Comparison of ENCODE assay signal across 10 cellular contexts in the genomic region with DNA sequence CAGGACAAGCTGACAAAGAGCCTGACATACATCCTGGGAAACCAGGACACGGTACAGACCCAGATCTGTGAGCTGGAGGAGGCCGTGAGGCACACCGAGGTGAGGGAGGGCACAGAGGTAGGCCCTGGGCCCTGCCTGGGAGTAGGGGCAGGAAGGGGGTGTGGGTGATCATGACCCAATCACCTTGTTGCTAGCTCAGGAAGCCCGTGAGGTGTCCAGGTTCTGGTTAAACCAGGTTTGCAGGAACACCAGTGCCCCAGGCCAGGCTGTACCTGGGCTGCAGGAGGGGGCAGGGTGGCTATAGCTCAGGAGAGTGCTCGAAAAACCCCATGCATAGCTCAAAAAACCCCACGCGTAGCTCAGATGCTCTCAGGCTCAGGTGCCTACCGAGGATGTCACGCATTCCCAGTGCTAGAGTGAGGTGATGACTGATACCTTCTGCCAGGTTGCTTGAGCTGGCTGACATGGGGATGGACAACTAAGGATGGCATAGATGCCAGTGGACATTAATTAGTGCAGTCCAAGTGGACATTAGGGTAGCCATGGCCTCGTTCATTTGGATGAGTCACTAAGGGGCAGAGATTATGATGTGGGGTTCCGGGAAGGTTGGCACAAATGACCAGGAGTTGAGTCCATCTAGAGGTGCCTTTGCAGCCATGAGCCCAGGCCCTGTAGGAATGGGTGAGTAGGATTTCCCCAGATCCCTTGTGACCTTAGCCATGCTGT. TPM values are rescaled to one million over a fixed set of nuclear protein-coding genes. Genes with fewer than 3 reads are reported as not detected.
DNase-seq lines count a peak whose midpoint lies in the region; ATAC-seq and TF ChIP-seq lines count a peak whose summit lies in the region.
"Had no signal": no experiment of that assay in that cellular context is flagged by ENCODE, and none has a peak within 500 bp of the region (broad histone marks: within the 10 kb centered on the region; RNA-seq: fewer than 3 reads in every experiment).

No MANE protein-coding gene starts in this region.

- peaks cover 40% of the 10 kb centered on the region for H3K4me1 Mint-ChIP-seq in activated T-cell treated with anti-CD3 and anti-CD28 coated beads, Interleukin-2, amount 50 U/mL, for 72 hours (ENCODE audit: low read depth)

- 61 to 71% (median 64%) methylated on average over 6 to 11 of the region's 11 CpGs for WGBS in adrenal gland, 4 donors

- TF ChIP-seq POLR2A in adrenal gland (IDR thresholded peaks at IDR 0.05), result no peak

- H3K4me3 ChIP-seq in adrenal gland (no peak overlapping the region), upper lobe of right lung (no peak overlapping the region)

- H3K27ac ChIP-seq in adrenal gland (no peak overlapping the region), upper lobe of right lung (peak overlapping the region; percentile 27)
- H3K27ac ChIP-seq: left ventricle myocardium inferior, neutrophil had no signal

- H3K27me3 ChIP-seq in adrenal gland (no peaks in the 10 kb centered on the region), upper lobe of right lung (no peaks in the 10 kb centered on the region)

- H3K9me3 ChIP-seq in adrenal gland (replicated peaks in 1 of 3) (no peaks in the 10 kb centered on the region), upper lobe of right lung (no peaks in the 10 kb centered on the region)
- H3K9me3 ChIP-seq: left ventricle myocardium inferior, neutrophil had no signal

- ATAC-seq in activated T-cell treated with anti-CD3 and anti-CD28 coated beads, Interleukin-2, amount 50 U/mL, for 72 hours (replicated peaks in 1 of 2), result no peak
- ATAC-seq in left lobe of liver (no peak), upper lobe of right lung (peak; percentile 49), HG02884 (IDR thresholded peaks at IDR 0.05; ENCODE audit: unreplicated experiment) (no peak), GM19351 (IDR thresholded peaks at IDR 0.05; ENCODE audit: unreplicated experiment) (no peak)

- H3K36me3 ChIP-seq in adrenal gland (replicated peaks in 1 of 2) (no peaks in the 10 kb centered on the region), upper lobe of right lung (no peaks in the 10 kb centered on the region)
- H3K36me3 ChIP-seq: left ventricle myocardium inferior, neutrophil had no signal

- peaks cover 3 to 4% of the 10 kb centered on the region in 2 donors for H3K36me3 Mint-ChIP-seq in activated T-cell treated with anti-CD3 and anti-CD28 coated beads, Interleukin-2, amount 50 U/mL, for 72 hours (ENCODE audit: insufficient read depth in 2 of 2)

- H3K4me3 Mint-ChIP-seq in activated T-cell treated with anti-CD3 and anti-CD28 coated beads, Interleukin-2, amount 50 U/mL, for 72 hours, result no peak overlapping the region

- H3K4me1 ChIP-seq in adrenal gland (replicated peaks in 1 of 2) (peaks cover 3 to 9% of the 10 kb centered on the region in 2 donors), upper lobe of right lung (peaks cover 14% of the 10 kb centered on the region)

- intact Hi-C loops in adrenal gland (cut with DNase I), result no loop called here
- intact Hi-C loops in upper lobe of right lung (cut with DNase I), result no loop called here

- no peak overlapping the region for H3K27ac Mint-ChIP-seq in activated T-cell treated with anti-CD3 and anti-CD28 coated beads, Interleukin-2, amount 50 U/mL, for 72 hours

- no peaks in the 10 kb centered on the region for H3K9me3 Mint-ChIP-seq in activated T-cell treated with anti-CD3 and anti-CD28 coated beads, Interleukin-2, amount 50 U/mL, for 72 hours

- peak; percentile 15 for DNase-seq in activated T-cell treated with anti-CD3 and anti-CD28 coated beads, Interleukin-2, amount 50 U/mL, for 1 hour
- no peak for DNase-seq in activated T-cell treated with anti-CD3 and anti-CD28 coated beads, Interleukin-2, amount 50 U/mL, for 72 hours
- DNase-seq in adrenal gland (peak in 4 of 7 donors; percentile 6 to 49 (median 15)), left lobe of liver (ENCODE audit: low spot score) (peak; percentile 45), upper lobe of right lung (peak; percentile 83)
- no peak for DNase-seq in stimulated activated naive CD4-positive, alpha-beta T cell treated with Interleukin-2 at 50 U/mL for 16 hours (lab: John Stamatoyannopoulos, UW)

- no peaks in the 10 kb centered on the region for H3K27me3 Mint-ChIP-seq in activated T-cell treated with anti-CD3 and anti-CD28 coated beads, Interleukin-2, amount 50 U/mL, for 72 hours (ENCODE audit: low read depth)

- TF ChIP-seq CTCF in adrenal gland (IDR thresholded peaks at IDR 0.05) (no peak), upper lobe of right lung (IDR thresholded peaks at IDR 0.05) (no peak)

RNA-seq across cellular contexts. Expression of a gene that starts 3.7 kb away (rescaled TPM):
- total RNA-seq in activated T-cell treated with anti-CD3 and anti-CD28 coated beads, Interleukin-2, amount 50 U/mL, for 72 hours, result 1 to 10 TPM; 8.6 to 9.8 TPM
- under 1 TPM in 6 of 8 donors, not detected in 2; 0.19 to 0.96 (median 0.55) TPM for total RNA-seq in adrenal gland
- polyA plus RNA-seq in adrenal gland, result 1 to 10 TPM in 2 of 3 donors, under 1 TPM in 1; 0.38 to 5.6 (median 1.2) TPM
- total RNA-seq in left lobe of liver, result 0.23 TPM
- 0.43 TPM for total RNA-seq in upper lobe of right lung

RNA-seq across cellular contexts. Expression of a gene that starts 4.3 kb away (rescaled TPM):
- total RNA-seq in activated T-cell treated with anti-CD3 and anti-CD28 coated beads, Interleukin-2, amount 50 U/mL, for 72 hours, result 100 to 1,000 TPM; 199 to 203 TPM
- total RNA-seq in adrenal gland, result 100 to 1,000 TPM in 7 of 8 donors, 10 to 100 TPM in 1; 76.1 to 252 (median 169) TPM
- polyA plus RNA-seq in adrenal gland, result 100 to 1,000 TPM; 383 to 806 (median 704) TPM
- total RNA-seq in left lobe of liver, result 75.6 TPM
- 130 TPM for total RNA-seq in upper lobe of right lung

RNA-seq across cellular contexts. Expression of a gene that starts 30.3 kb away (rescaled TPM):
- 10 to 100 TPM; 24.7 to 28.7 TPM for total RNA-seq in activated T-cell treated with anti-CD3 and anti-CD28 coated beads, Interleukin-2, amount 50 U/mL, for 72 hours
- total RNA-seq in adrenal gland (10 to 100 TPM in 6 of 8 donors, 1 to 10 TPM in 2; 7.1 to 38.6 (median 16.1) TPM), left lobe of liver (16.8 TPM), upper lobe of right lung (24.9 TPM)
- polyA plus RNA-seq in adrenal gland, result 100 to 1,000 TPM in 1 of 3 donors, 10 to 100 TPM in 1, 1 to 10 TPM in 1; 9.6 to 147 (median 71.3) TPM

RNA-seq across cellular contexts. Expression of a gene that starts 31.1 kb away (rescaled TPM):
- 10 to 100 TPM; 25.5 to 27.4 TPM for total RNA-seq in activated T-cell treated with anti-CD3 and anti-CD28 coated beads, Interleukin-2, amount 50 U/mL, for 72 hours
- total RNA-seq in adrenal gland (10 to 100 TPM; 39.2 to 83.8 (median 45.5) TPM), left lobe of liver (22.6 TPM), upper lobe of right lung (28.4 TPM)
- polyA plus RNA-seq in adrenal gland, result 100 to 1,000 TPM in 1 of 3 donors, 10 to 100 TPM in 2; 26.7 to 111 (median 79.8) TPM

RNA-seq across cellular contexts. Expression of a gene that starts 37.0 kb away (rescaled TPM):
- 10 to 100 TPM; 49.4 to 58.9 TPM for total RNA-seq in activated T-cell treated with anti-CD3 and anti-CD28 coated beads, Interleukin-2, amount 50 U/mL, for 72 hours
- 100 to 1,000 TPM; 136 to 192 (median 163) TPM for total RNA-seq in adrenal gland
- polyA plus RNA-seq in adrenal gland, result 1,000 to 10,000 TPM in 2 of 3 donors, 1 to 10 TPM in 1; 6.8 to 1,427 (median 1,371) TPM
- total RNA-seq in left lobe of liver, result 76.8 TPM
- total RNA-seq in upper lobe of right lung, result 71.1 TPM

Comparison
In these comparisons a context has a peak if more than half of its experiments do, and no peak if none do; other contexts are left out.
1. DNase-seq: peak in activated T-cell treated with anti-CD3 and anti-CD28 coated beads, Interleukin-2, amount 50 U/mL, for 1 hour (single experiment), adrenal gland (4 of 7), left lobe of liver (single experiment) and upper lobe of right lung (single experiment); none in activated T-cell treated with anti-CD3 and anti-CD28 coated beads, Interleukin-2, amount 50 U/mL, for 72 hours (0 of 2) and stimulated activated naive CD4-positive, alpha-beta T cell treated with Interleukin-2 at 50 U/mL for 16 hours (single experiment).